Comparison of ENCODE assay signal across 12 cellular contexts in genomic region chr2:42905341-42906114, GRCh38.
A peak's percentile ranks its signal among the peaks of the same experiment; 100 is the strongest.
DNase-seq lines count a peak whose midpoint lies in the region; ATAC-seq and TF ChIP-seq lines count a peak whose summit lies in the region.
"Had no signal": no experiment of that assay in that cellular context is flagged by ENCODE, and none has a peak within 500 bp of the region (broad histone marks: within the 10 kb centered on the region; RNA-seq: fewer than 3 reads in every experiment).

No MANE protein-coding gene starts in this region.

- TF ChIP-seq EP300 in esophagus muscularis mucosa (IDR thresholded peaks at IDR 0.05) = no peak

- peaks cover 71 to 87% (median 85%) of the 10 kb centered on the region in 4 donors for H3K4me1 ChIP-seq in esophagus muscularis mucosa
- peaks cover 50% of the 10 kb centered on the region for H3K4me1 ChIP-seq in muscle layer of colon (ENCODE audit: insufficient read depth, low read length)

- H3K27me3 ChIP-seq in esophagus muscularis mucosa (no peaks in the 10 kb centered on the region), muscle layer of colon (ENCODE audit: control insufficient read depth in 1 of 2, insufficient read depth in 2 of 2, low read length in 2 of 2) (no peaks in the 10 kb centered on the region)

- WGBS in esophagus muscularis mucosa = 40% methylated on average over 18 of the region's 25 CpGs

- TF ChIP-seq CTCF in esophagus muscularis mucosa (IDR thresholded peaks at IDR 0.05) = peak in 2 of 3 experiments; percentile 41 to 43

- H3K9me3 ChIP-seq in esophagus muscularis mucosa (no peaks in the 10 kb centered on the region), muscle layer of colon (ENCODE audit: low read length) (no peaks in the 10 kb centered on the region)
- H3K9me3 ChIP-seq: A549 had no signal

- H3K4me3 ChIP-seq in esophagus muscularis mucosa (peak overlapping the region in 1 of 4 donors; percentile 9), muscle layer of colon (ENCODE audit: low read depth in 1 of 2, low read length in 2 of 2) (peak overlapping the region in 1 of 2 donors; percentile 35)
- H3K4me3 ChIP-seq: A549 had no signal

- TF ChIP-seq POLR2A in esophagus muscularis mucosa (IDR thresholded peaks at IDR 0.05; ENCODE audit: low read depth) = no peak

- ATAC-seq in HG02840 (IDR thresholded peaks at IDR 0.05; ENCODE audit: low FRiP score, unreplicated experiment) = no peak
- no peak for ATAC-seq in GM19463 (IDR thresholded peaks at IDR 0.05; ENCODE audit: unreplicated experiment)

- intact Hi-C loops in esophagus muscularis mucosa (cut with DNase I) = no loop called here

- no peaks in the 10 kb centered on the region for H3K36me3 ChIP-seq in esophagus muscularis mucosa
- no peaks in the 10 kb centered on the region for H3K36me3 ChIP-seq in muscle layer of colon (ENCODE audit: insufficient read depth, low read length)

- H3K27ac ChIP-seq in esophagus muscularis mucosa (replicated peaks in 1 of 4) = peak overlapping the region; percentile 87 to 91 (median 87)
- H3K27ac ChIP-seq in muscle layer of colon (ENCODE audit: low read depth, low read length) = peak overlapping the region; percentile 45

- H3K9ac ChIP-seq in muscle layer of colon (ENCODE audit: low read length) = no peak overlapping the region

- DNase-seq in NCI-H82 (lab: John Stamatoyannopoulos, UW) (peak; percentile 65), NCI-H82 treated with DMSO at 0.1 percent for 48 hours (lab: John Stamatoyannopoulos, UW; ENCODE audit: unreplicated experiment) (no peak), esophagus muscularis mucosa (ENCODE audit: extremely low spot score) (no peak), HK-2 (ENCODE audit: unreplicated experiment) (no peak)
- DNase-seq in activated CD8-positive, alpha-beta memory T cell treated with anti-CD3 and anti-CD28 coated beads for 24 hours = no peak
- DNase-seq: activated CD4-positive, CD25-positive, alpha-beta regulatory T cell treated with anti-CD3 and anti-CD28 coated beads, Interleukin-2, amount 50 U/mL, for 72 hours; cerebellar nuclear complex; NCI-H226 had no signal
